ENCODE assay signal across 8 cellular contexts in genomic region chr10:72274730-72275350, GRCh38. TPM values are rescaled to one million over a fixed set of nuclear protein-coding genes. Genes with fewer than 3 reads are reported as not detected.
DNase-seq lines count a peak whose midpoint lies in the region; ATAC-seq and TF ChIP-seq lines count a peak whose summit lies in the region.

No MANE protein-coding gene starts in this region.

- H3K9me3 ChIP-seq in GM23248 (ENCODE audit: low read depth) (no peaks in the 10 kb centered on the region), parathyroid adenoma (ENCODE audit: control insufficient read depth, low read length) (no peaks in the 10 kb centered on the region)

- H3K27ac Mint-ChIP-seq in activated naive CD8-positive, alpha-beta T cell treated with anti-CD3 and anti-CD28 coated beads for 36 hours = peak overlapping the region; percentile 100

- TF ChIP-seq CTCF in AG09319 (IDR thresholded peaks at IDR 0.05; ENCODE audit: low read depth, low read length) (peak; percentile 78), RWPE1 (conservative IDR thresholded peaks at IDR 0.05; ENCODE audit: low read depth) (peak; percentile 61), parathyroid adenoma (IDR thresholded peaks at IDR 0.05) (peak; percentile 58)

- CTCF ChIA-PET in RWPE1 (lab: Yijun Ruan, JAX) = interaction anchor here (0.5 to 3.8 kb wide), 24 partner anchors 9 to 226 kb away, joined by 3 to 29 read pairs (median 4); partner anchors contain the start of genes ANAPC16 and ASCC1

- H3K9me2 ChIP-seq in GM23248 (ENCODE audit: insufficient read depth) = no peaks in the 10 kb centered on the region

- H3F3A ChIP-seq in GM23248 (ENCODE audit: insufficient read depth) = peaks cover 47% of the 10 kb centered on the region

- peak overlapping the region; percentile 99 for H3K4me3 Mint-ChIP-seq in activated naive CD8-positive, alpha-beta T cell treated with anti-CD3 and anti-CD28 coated beads for 36 hours

- H3K4me3 ChIP-seq in GM23248 = peak overlapping the region; percentile 92
- peak overlapping the region; percentile 79 for H3K4me3 ChIP-seq in parathyroid adenoma (ENCODE audit: low read depth, low read length)

- H3K27me3 ChIP-seq in GM23248 (replicated peaks; ENCODE audit: insufficient read depth) (no peaks in the 10 kb centered on the region), parathyroid adenoma (ENCODE audit: control insufficient read depth, insufficient read depth, low read length) (no peaks in the 10 kb centered on the region)

- H2AFZ ChIP-seq in GM23248 (no peak overlapping the region), parathyroid adenoma (peak overlapping the region; percentile 69)

- peak overlapping the region; percentile 65 for H3K27ac ChIP-seq in GM23248
- H3K27ac ChIP-seq in RWPE1 = peak overlapping the region; percentile 100
- H3K27ac ChIP-seq in parathyroid adenoma = peak overlapping the region; percentile 99

- POLR2A ChIA-PET in RWPE1 (lab: Yijun Ruan, JAX; ENCODE audit: low non-redundant PET) = interaction anchor here (0.6 to 6.9 kb wide), 7 partner anchors 11 to 58 kb away, joined by 3 to 86 read pairs (median 8); no protein-coding TSS in a partner anchor

- H3K9me3 Mint-ChIP-seq in activated naive CD8-positive, alpha-beta T cell treated with anti-CD3 and anti-CD28 coated beads for 36 hours = no peaks in the 10 kb centered on the region

- intact Hi-C loops in cardiac septum (cut with DNase I) = loop anchor here (2.0 to 5.0 kb wide), 2 partner anchors 42 to 54 kb away; no protein-coding TSS in a partner anchor

- no peaks in the 10 kb centered on the region; the same call in 1 of the 2 replicates for H4K20me1 ChIP-seq in GM23248 (ENCODE audit: insufficient read depth)

- 3 to 6% methylated on average over 26 of the region's 26 CpGs for WGBS in GM23248 (ENCODE audit: low coverage in 1 of 2, low lambda C conversion rate in 2 of 2, missing lambda C conversion rate in 2 of 2), 2 experiments

- in situ Hi-C loops in GM23248 (cut with MboI) = no loop called here

- peak overlapping the region; percentile 88 for H3K4me2 ChIP-seq in GM23248 (ENCODE audit: unreplicated experiment)
- H3K4me2 ChIP-seq in parathyroid adenoma (ENCODE audit: low read length) = peak overlapping the region; percentile 85

- H3K36me3 ChIP-seq in GM23248 (ENCODE audit: low read depth) (peaks cover 15% of the 10 kb centered on the region), parathyroid adenoma (ENCODE audit: control insufficient read depth, insufficient read depth, low read length) (no peaks in the 10 kb centered on the region)

- peaks cover 12% of the 10 kb centered on the region for H3K4me1 ChIP-seq in GM23248 (ENCODE audit: insufficient read depth)
- H3K4me1 ChIP-seq in parathyroid adenoma = peaks cover 21% of the 10 kb centered on the region

- peaks cover 48% of the 10 kb centered on the region for H3K4me1 Mint-ChIP-seq in activated naive CD8-positive, alpha-beta T cell treated with anti-CD3 and anti-CD28 coated beads for 36 hours

- no peak for ATAC-seq in GM19035 (IDR thresholded peaks at IDR 0.05; ENCODE audit: unreplicated experiment)

- H3K79me2 ChIP-seq in GM23248 (ENCODE audit: insufficient read depth) (peaks cover 28% of the 10 kb centered on the region), parathyroid adenoma (peaks cover 8% of the 10 kb centered on the region)

- peaks cover 41% of the 10 kb centered on the region for H3K36me3 Mint-ChIP-seq in activated naive CD8-positive, alpha-beta T cell treated with anti-CD3 and anti-CD28 coated beads for 36 hours

- peaks cover 12% of the 10 kb centered on the region for H3K27me3 Mint-ChIP-seq in activated naive CD8-positive, alpha-beta T cell treated with anti-CD3 and anti-CD28 coated beads for 36 hours

- peak overlapping the region; percentile 83 for H3K9ac ChIP-seq in GM23248
- no peak overlapping the region for H3K9ac ChIP-seq in parathyroid adenoma

- DNase-seq in AG09319 (ENCODE audit: extremely low read depth, low read depth) = no peak
- peak; percentile 82 for DNase-seq in GM23248
- DNase-seq in RWPE1 (ENCODE audit: low spot score) = no peak
- peak; percentile 76 for DNase-seq in activated naive CD8-positive, alpha-beta T cell treated with anti-CD3 and anti-CD28 coated beads for 36 hours
- DNase-seq in cardiac septum (ENCODE audit: low spot score) = peak; percentile 84
- no peak for DNase-seq in NCI-H128 (lab: John Stamatoyannopoulos, UW; ENCODE audit: unreplicated experiment)

RNA-seq across cellular contexts. Expression of gene DDIT4, which starts 1.1 kb away (rescaled TPM):
- total RNA-seq in GM23248 (2014; rRNA removed; shearing (Covaris generic)) = 188 and 199 TPM in 2 replicates
- 144 and 155 TPM in 2 replicates for polyA plus RNA-seq in GM23248 (2016; fragmentation: Nextera tagmentation; extraction: Ambion mirVana)
- 100 to 1,000 TPM; 422 to 424 TPM for total RNA-seq in activated naive CD8-positive, alpha-beta T cell treated with anti-CD3 and anti-CD28 coated beads for 36 hours
- total RNA-seq in cardiac septum = 22.6 TPM

RNA-seq across cellular contexts. Expression of gene ASCC1, which starts 58.8 kb away (rescaled TPM):
- 21.5 and 25.2 TPM in 2 replicates for total RNA-seq in GM23248 (2014; rRNA removed; shearing (Covaris generic))
- 26.6 and 30.0 TPM in 2 replicates for polyA plus RNA-seq in GM23248 (2016; fragmentation: Nextera tagmentation; extraction: Ambion mirVana)
- 10 to 100 TPM; 57.3 to 57.7 TPM for total RNA-seq in activated naive CD8-positive, alpha-beta T cell treated with anti-CD3 and anti-CD28 coated beads for 36 hours
- 21.2 TPM for total RNA-seq in cardiac septum

RNA-seq across cellular contexts. Expression of gene ANAPC16, which starts 59.0 kb away (rescaled TPM):
- total RNA-seq in GM23248 (2014; rRNA removed; shearing (Covaris generic)) = 61.1 and 69.6 TPM in 2 replicates
- polyA plus RNA-seq in GM23248 (2016; fragmentation: Nextera tagmentation; extraction: Ambion mirVana) = 97.9 and 101 TPM in 2 replicates
- 10 to 100 TPM; 71.0 to 81.8 TPM for total RNA-seq in activated naive CD8-positive, alpha-beta T cell treated with anti-CD3 and anti-CD28 coated beads for 36 hours
- 171 TPM for total RNA-seq in cardiac septum

Comparison
In these comparisons a context has a peak if more than half of its experiments do, and no peak if none do; other contexts are left out.
1. DNase-seq: peak in GM23248 (single experiment), activated naive CD8-positive, alpha-beta T cell treated with anti-CD3 and anti-CD28 coated beads for 36 hours (single experiment) and cardiac septum (single experiment); none in AG09319 (single experiment), RWPE1 (single experiment) and NCI-H128 (single experiment).
2. Peak in every context shown above with its lines, with median percentiles within 50 percentile points of each other: CTCF ChIP-seq and H3K27ac ChIP-seq.